Comparison of ENCODE assay signal across 13 cellular contexts in the genomic region with DNA sequence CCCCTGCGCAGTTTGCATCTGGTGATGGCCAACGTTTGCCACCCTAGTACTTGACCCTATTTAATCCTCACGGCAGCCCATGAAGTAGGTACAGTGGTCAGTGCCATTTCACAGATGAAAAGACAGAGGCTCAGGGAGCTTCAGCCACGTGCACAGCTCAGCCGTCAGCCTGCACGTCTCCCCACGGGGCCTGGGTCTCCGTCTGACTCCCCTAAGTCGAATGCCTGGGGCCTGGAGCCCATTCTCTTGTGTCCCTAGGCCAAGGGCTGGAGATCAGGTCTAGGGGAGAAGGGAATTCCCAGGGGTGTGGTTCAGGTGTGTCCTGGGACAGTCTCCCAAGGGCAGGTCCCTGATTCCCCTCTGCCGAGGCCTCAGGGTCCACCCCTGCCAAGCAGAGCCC. TPM values are rescaled to one million over a fixed set of nuclear protein-coding genes. Genes with fewer than 3 reads are reported as not detected.
DNase-seq lines count a peak whose midpoint lies in the region; ATAC-seq, FAIRE-seq and TF ChIP-seq lines count a peak whose summit lies in the region.
"Not testable (repeated sequence)": the region's sequence is repeated elsewhere in the genome, so short reads cannot be mapped to it uniquely, and the experiment has no call there.
"Had no signal": no experiment of that assay in that cellular context is flagged by ENCODE, and none has a peak within 500 bp of the region (broad histone marks: within the 10 kb centered on the region; RNA-seq: fewer than 3 reads in every experiment).

No MANE protein-coding gene starts in this region.

- not testable (repeated sequence) for H3K36me3 Mint-ChIP-seq in endodermal cell (ENCODE audit: low read depth)

- POLR2A ChIA-PET in A549 (lab: Yijun Ruan, JAX), result not testable (repeated sequence)

- not testable (repeated sequence) for H3K27ac ChIP-seq in A549; endodermal cell (ENCODE audit: low read depth, low read length)
- peak overlapping the region; percentile 85 for H3K27ac ChIP-seq in neutrophil

- H3K27ac Mint-ChIP-seq in endodermal cell, result not testable (repeated sequence)

- peak; percentile 32 to 33 for ATAC-seq in A549

- FAIRE-seq in A549 (lab: Jason Lieb, UNC), result not testable (repeated sequence)

- TF ChIP-seq POLR2A in A549 (IDR thresholded peaks at IDR 0.05; ENCODE audit: low read length), result not testable (repeated sequence)

- H3K4me3 Mint-ChIP-seq in endodermal cell, result not testable (repeated sequence)

- not testable (repeated sequence) for H3K9ac ChIP-seq in endodermal cell (ENCODE audit: extremely low read depth, low read length, poor library complexity, severe bottlenecking)

- not testable (repeated sequence) for H3K36me3 ChIP-seq in GM06990 (ENCODE audit: control insufficient read depth, insufficient read depth, low read length); endodermal cell (ENCODE audit: control insufficient read depth, insufficient read depth, low read length); neutrophil

- TF ChIP-seq CTCF in A549 (IDR thresholded peaks at IDR 0.05); GM06990 (IDR thresholded peaks at IDR 0.05; ENCODE audit: insufficient read depth, low read length, poor library complexity, severe bottlenecking); endodermal cell (conservative IDR thresholded peaks at IDR 0.05); neutrophil (IDR thresholded peaks at IDR 0.05): not testable (repeated sequence)

- WGBS in A549 (ENCODE audit: missing lambda C conversion rate), result 79% methylated on average over 8 of the region's 10 CpGs
- WGBS in endodermal cell (ENCODE audit: insufficient coverage in 1 of 2, insufficient read length in 1 of 2), 2 experiments, result 91 to 92% methylated on average over 6 to 7 of the region's 10 CpGs

- H3K4me2 ChIP-seq in A549, result not testable (repeated sequence)

- H3K4me1 Mint-ChIP-seq in endodermal cell, result not testable (repeated sequence)

- H3K27me3 ChIP-seq in GM06990 (replicated peaks; ENCODE audit: control insufficient read depth, insufficient read depth, low read length); endodermal cell (ENCODE audit: control insufficient read depth, insufficient read depth, low read length, poor library complexity, severe bottlenecking); neutrophil: not testable (repeated sequence)

- H3K27me3 Mint-ChIP-seq in endodermal cell (ENCODE audit: insufficient read depth), result not testable (repeated sequence)

- not testable (repeated sequence) for H3K4me1 ChIP-seq in A549; endodermal cell (ENCODE audit: control insufficient read depth, insufficient read depth, low read length)
- peaks cover 16 to 29% of the 10 kb centered on the region in 2 experiments for H3K4me1 ChIP-seq in neutrophil (ENCODE audit: control insufficient read depth in 1 of 2, insufficient read depth in 1 of 2, low read depth in 1 of 2, low read length in 1 of 2)

- TF ChIP-seq EP300 in A549 (IDR thresholded peaks at IDR 0.05), result not testable (repeated sequence)

- DNase-seq in A549 (ENCODE audit: low read depth in 1 of 2, low spot score in 1 of 2), result peak in 1 of 2 experiments; percentile 0
- peak; percentile 9 for DNase-seq in GM06990 (ENCODE audit: extremely low read depth, insufficient read length)
- peak; percentile 1 for DNase-seq in NCI-H226
- peak; percentile 54 for DNase-seq in activated CD8-positive, alpha-beta memory T cell treated with anti-CD3 and anti-CD28 coated beads for 24 hours
- DNase-seq in endodermal cell, result peak; percentile 36
- DNase-seq in kidney tubule cell (ENCODE audit: low spot score), result peak; percentile 0

- CTCF ChIA-PET in A549 (lab: Yijun Ruan, JAX), result not testable (repeated sequence)

- not testable (repeated sequence) for H3K9me3 ChIP-seq in A549; endodermal cell (ENCODE audit: control insufficient read depth, low read length); neutrophil

- H3K9me3 Mint-ChIP-seq in endodermal cell, result not testable (repeated sequence)

- not testable (repeated sequence) for H3K4me3 ChIP-seq in A549; GM06990 (replicated peaks; ENCODE audit: low read depth, low read length); endodermal cell (ENCODE audit: low read length); neutrophil (ENCODE audit: low read depth in 1 of 2, low read length in 1 of 2)

- not testable (repeated sequence) for TF ChIP-seq RAD21 in A549 (conservative IDR thresholded peaks at IDR 0.05 in 1 of 2, IDR thresholded peaks at IDR 0.05 in 1 of 2)

RNA-seq across cellular contexts. Expression of gene NCF1, which starts 6.8 kb away (rescaled TPM):
- polyA plus RNA-seq in A549 (2011; rRNA removed) (not detected in 2 replicates), A549 (2017; fragmentation: RNase III; extraction: RNeasy Plus Mini Kit Qiagen cat#74134 plus additional on column Dnase treatment) (0.04 TPM in 1 of 3 replicates, not detected in the others)
- polyA plus RNA-seq in A549 (2012; cell fraction: cytosol; rRNA removed), result 0.04 TPM in 1 of 2 replicates, not detected in the other
- polyA plus RNA-seq in A549 (2012; cell fraction: nucleus; rRNA removed), result 0.11 and 0.29 TPM in 2 replicates
- polyA minus RNA-seq in A549 (2011; rRNA and poly(A)+ RNA removed), result 0.17 TPM in 1 of 2 replicates, not detected in the other
- under 1 TPM in 1 of 2 donors, not detected in 1; 0.37 TPM for total RNA-seq in endodermal cell
- polyA plus RNA-seq in endodermal cell (2013, experiment 1 of 2), result 0.14 TPM
- not detected for polyA plus RNA-seq in endodermal cell (2013, experiment 2 of 2)
- total RNA-seq: GM23248, HFFc6, HT1080, RPMI7951, SK-MEL-5 had no signal
- polyA plus RNA-seq: BJ, GM23248 had no signal
